ENCODE assay signal across 1 cellular context in the genomic region with DNA sequence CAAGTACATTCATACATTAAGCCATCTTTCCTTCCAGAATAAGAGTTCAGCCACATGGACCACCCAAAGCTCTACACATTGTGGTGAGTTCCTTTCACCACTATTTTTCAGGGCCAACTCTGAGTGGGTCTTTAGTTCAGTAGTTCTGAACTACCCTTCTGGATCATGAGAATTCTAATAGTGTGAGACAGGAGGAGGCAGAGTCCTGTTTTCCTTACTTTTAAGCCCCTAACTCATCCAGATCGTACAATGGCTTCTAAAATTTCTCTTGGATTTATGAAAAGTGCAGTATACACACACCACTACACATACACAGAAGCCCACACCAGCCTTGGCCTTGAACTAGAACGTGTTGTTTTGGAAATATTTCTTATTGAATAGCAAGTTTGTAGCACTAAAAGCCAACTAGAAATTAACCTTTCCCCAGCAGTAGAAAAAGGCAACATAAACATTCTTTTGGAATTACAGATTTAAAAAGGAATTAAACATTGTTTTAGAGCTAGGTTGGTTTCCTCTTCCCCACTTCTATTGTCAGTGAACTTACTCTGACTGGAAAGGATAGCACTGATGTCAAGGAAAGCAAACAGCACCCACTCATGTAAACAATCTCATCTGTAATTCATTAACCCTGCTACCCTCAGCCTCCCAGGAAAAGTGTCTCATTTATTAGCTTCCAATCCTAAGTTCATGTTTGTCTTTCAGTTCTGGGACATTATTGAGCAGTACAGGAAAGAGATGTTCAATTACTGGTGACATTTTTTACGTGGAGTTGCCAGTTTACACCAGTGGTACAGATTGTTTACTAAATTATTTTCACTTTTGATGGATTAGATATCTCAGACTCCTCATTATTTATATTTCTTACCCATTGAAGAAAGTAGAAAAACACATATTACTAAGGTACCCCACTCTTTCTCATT.
TF ChIP-seq lines count a peak whose summit lies in the region.

No MANE protein-coding gene starts in this region.

TF ChIP-seq in HepG2, 621 proteins besides CTCF, POLR2A, EP300 and RAD21 (continued from another document and continues in another):
- TF ChIP-seq, protein P1, sequence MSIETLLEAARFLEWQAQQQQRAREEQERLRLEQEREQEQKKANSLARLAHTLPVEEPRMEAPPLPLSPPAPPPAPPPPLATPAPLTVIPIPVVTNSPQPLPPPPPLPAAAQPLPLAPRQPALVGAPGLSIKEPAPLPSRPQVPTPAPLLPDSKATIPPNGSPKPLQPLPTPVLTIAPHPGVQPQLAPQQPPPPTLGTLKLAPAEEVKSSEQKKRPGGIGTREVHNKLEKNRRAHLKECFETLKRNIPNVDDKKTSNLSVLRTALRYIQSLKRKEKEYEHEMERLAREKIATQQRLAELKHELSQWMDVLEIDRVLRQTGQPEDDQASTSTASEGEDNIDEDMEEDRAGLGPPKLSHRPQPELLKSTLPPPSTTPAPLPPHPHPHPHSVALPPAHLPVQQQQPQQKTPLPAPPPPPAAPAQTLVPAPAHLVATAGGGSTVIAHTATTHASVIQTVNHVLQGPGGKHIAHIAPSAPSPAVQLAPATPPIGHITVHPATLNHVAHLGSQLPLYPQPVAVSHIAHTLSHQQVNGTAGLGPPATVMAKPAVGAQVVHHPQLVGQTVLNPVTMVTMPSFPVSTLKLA (IDR thresholded peaks at IDR 0.05) = no peak
- peak; percentile 41; the same call in 1 of the 2 replicates for TF ChIP-seq HDAC1 (CRISPR knock-in tag; IDR thresholded peaks at IDR 0.05)
- TF ChIP-seq POGZ (CRISPR knock-in tag; IDR thresholded peaks at IDR 0.05) = peak; percentile 51; the same call in 1 of the 2 replicates
- no peak for TF ChIP-seq ZNF775 (CRISPR knock-in tag; IDR thresholded peaks at IDR 0.05; ENCODE audit: borderline replicate concordance)
- TF ChIP-seq NCOA2 (CRISPR knock-in tag; IDR thresholded peaks at IDR 0.05) = peak; percentile 98
- no peak for TF ChIP-seq ZBTB3 (CRISPR knock-in tag; IDR thresholded peaks at IDR 0.05; ENCODE audit: borderline replicate concordance, low read depth)
- TF ChIP-seq NR1H2 (CRISPR knock-in tag; IDR thresholded peaks at IDR 0.05; ENCODE audit: borderline replicate concordance, low read depth) = no peak
- no peak for TF ChIP-seq ZNF234 (CRISPR knock-in tag; conservative IDR thresholded peaks at IDR 0.05)
- TF ChIP-seq ZKSCAN1 (IDR thresholded peaks at IDR 0.05; ENCODE audit: low read length) = no peak
- TF ChIP-seq MTF2 (CRISPR knock-in tag; IDR thresholded peaks at IDR 0.05; ENCODE audit: borderline replicate concordance) = no peak
- no peak for TF ChIP-seq ZNF543 (CRISPR knock-in tag; IDR thresholded peaks at IDR 0.05)
- no peak for TF ChIP-seq ZNF207 (IDR thresholded peaks at IDR 0.05; ENCODE audit: borderline replicate concordance)
- no peak for TF ChIP-seq ZNF619 (CRISPR knock-in tag; IDR thresholded peaks at IDR 0.05)
- peak; percentile 63 for TF ChIP-seq TAF1 (CRISPR knock-in tag; IDR thresholded peaks at IDR 0.05)
- TF ChIP-seq HOXD1 (CRISPR knock-in tag; IDR thresholded peaks at IDR 0.05) = no peak; the same call in 1 of the 2 replicates
- TF ChIP-seq, protein P2, sequence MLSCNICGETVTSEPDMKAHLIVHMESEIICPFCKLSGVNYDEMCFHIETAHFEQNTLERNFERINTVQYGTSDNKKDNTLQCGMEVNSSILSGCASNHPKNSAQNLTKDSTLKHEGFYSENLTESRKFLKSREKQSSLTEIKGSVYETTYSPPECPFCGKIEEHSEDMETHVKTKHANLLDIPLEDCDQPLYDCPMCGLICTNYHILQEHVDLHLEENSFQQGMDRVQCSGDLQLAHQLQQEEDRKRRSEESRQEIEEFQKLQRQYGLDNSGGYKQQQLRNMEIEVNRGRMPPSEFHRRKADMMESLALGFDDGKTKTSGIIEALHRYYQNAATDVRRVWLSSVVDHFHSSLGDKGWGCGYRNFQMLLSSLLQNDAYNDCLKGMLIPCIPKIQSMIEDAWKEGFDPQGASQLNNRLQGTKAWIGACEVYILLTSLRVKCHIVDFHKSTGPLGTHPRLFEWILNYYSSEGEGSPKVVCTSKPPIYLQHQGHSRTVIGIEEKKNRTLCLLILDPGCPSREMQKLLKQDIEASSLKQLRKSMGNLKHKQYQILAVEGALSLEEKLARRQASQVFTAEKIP (CRISPR knock-in tag; IDR thresholded peaks at IDR 0.05; ENCODE audit: borderline replicate concordance) = no peak
- no peak for TF ChIP-seq AHR (CRISPR knock-in tag; IDR thresholded peaks at IDR 0.05)
- peak; percentile 48 for TF ChIP-seq FOXK2 (IDR thresholded peaks at IDR 0.05)
- no peak for TF ChIP-seq SIN3B (IDR thresholded peaks at IDR 0.05; ENCODE audit: low read length)
- TF ChIP-seq SSRP1 (CRISPR knock-in tag; IDR thresholded peaks at IDR 0.05) = no peak
- no peak for TF ChIP-seq NAIF1 (CRISPR knock-in tag; IDR thresholded peaks at IDR 0.05; ENCODE audit: borderline replicate concordance)
- TF ChIP-seq DNMT3B (CRISPR knock-in tag; conservative IDR thresholded peaks at IDR 0.05) = no peak
- no peak for TF ChIP-seq NONO (IDR thresholded peaks at IDR 0.05)
- TF ChIP-seq NONO (CRISPR knock-in tag; conservative IDR thresholded peaks at IDR 0.05) = no peak
- TF ChIP-seq THAP11 (CRISPR knock-in tag; IDR thresholded peaks at IDR 0.05) = peak; percentile 64
- TF ChIP-seq, protein P3, sequence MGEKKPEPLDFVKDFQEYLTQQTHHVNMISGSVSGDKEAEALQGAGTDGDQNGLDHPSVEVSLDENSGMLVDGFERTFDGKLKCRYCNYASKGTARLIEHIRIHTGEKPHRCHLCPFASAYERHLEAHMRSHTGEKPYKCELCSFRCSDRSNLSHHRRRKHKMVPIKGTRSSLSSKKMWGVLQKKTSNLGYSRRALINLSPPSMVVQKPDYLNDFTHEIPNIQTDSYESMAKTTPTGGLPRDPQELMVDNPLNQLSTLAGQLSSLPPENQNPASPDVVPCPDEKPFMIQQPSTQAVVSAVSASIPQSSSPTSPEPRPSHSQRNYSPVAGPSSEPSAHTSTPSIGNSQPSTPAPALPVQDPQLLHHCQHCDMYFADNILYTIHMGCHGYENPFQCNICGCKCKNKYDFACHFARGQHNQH (CRISPR knock-in tag; IDR thresholded peaks at IDR 0.05) = peak; percentile 86
- no peak for TF ChIP-seq ZNF225 (CRISPR knock-in tag; IDR thresholded peaks at IDR 0.05)
- 0 out of 2 replicates have a peak, but pooled peaks have one; percentile 53 for TF ChIP-seq ZBTB7B (CRISPR knock-in tag; IDR thresholded peaks at IDR 0.05)
- no peak; the same call in 1 of the 2 replicates for TF ChIP-seq CCDC6 (CRISPR knock-in tag; IDR thresholded peaks at IDR 0.05)
- no peak for TF ChIP-seq ZNF792 (CRISPR knock-in tag; IDR thresholded peaks at IDR 0.05)
- TF ChIP-seq, protein P4, sequence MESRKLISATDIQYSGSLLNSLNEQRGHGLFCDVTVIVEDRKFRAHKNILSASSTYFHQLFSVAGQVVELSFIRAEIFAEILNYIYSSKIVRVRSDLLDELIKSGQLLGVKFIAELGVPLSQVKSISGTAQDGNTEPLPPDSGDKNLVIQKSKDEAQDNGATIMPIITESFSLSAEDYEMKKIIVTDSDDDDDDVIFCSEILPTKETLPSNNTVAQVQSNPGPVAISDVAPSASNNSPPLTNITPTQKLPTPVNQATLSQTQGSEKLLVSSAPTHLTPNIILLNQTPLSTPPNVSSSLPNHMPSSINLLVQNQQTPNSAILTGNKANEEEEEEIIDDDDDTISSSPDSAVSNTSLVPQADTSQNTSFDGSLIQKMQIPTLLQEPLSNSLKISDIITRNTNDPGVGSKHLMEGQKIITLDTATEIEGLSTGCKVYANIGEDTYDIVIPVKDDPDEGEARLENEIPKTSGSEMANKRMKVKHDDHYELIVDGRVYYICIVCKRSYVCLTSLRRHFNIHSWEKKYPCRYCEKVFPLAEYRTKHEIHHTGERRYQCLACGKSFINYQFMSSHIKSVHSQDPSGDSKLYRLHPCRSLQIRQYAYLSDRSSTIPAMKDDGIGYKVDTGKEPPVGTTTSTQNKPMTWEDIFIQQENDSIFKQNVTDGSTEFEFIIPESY (CRISPR knock-in tag; IDR thresholded peaks at IDR 0.05) = no peak
- TF ChIP-seq ZNF260 (CRISPR knock-in tag; IDR thresholded peaks at IDR 0.05; ENCODE audit: borderline replicate concordance, low read depth) = no peak
- TF ChIP-seq MZF1 (CRISPR knock-in tag; IDR thresholded peaks at IDR 0.05; ENCODE audit: borderline replicate concordance) = no peak
- TF ChIP-seq RFX3 (CRISPR knock-in tag; IDR thresholded peaks at IDR 0.05) = peak; percentile 48; the same call in 1 of the 2 replicates
- TF ChIP-seq, protein P5, sequence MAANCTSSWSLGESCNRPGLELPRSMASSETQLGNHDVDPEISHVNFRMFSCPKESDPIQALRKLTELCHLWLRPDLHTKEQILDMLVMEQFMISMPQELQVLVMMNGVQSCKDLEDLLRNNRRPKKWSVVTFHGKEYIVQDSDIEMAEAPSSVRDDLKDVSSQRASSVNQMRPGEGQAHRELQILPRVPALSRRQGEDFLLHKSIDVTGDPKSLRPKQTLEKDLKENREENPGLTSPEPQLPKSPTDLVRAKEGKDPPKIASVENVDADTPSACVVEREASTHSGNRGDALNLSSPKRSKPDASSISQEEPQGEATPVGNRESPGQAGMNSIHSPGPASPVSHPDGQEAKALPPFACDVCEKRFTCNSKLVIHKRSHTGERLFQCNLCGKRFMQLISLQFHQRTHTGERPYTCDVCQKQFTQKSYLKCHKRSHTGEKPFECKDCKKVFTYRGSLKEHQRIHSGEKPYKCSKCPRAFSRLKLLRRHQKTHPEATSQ (CRISPR knock-in tag; IDR thresholded peaks at IDR 0.05; ENCODE audit: borderline replicate concordance) = peak; percentile 60
- TF ChIP-seq, protein P6, sequence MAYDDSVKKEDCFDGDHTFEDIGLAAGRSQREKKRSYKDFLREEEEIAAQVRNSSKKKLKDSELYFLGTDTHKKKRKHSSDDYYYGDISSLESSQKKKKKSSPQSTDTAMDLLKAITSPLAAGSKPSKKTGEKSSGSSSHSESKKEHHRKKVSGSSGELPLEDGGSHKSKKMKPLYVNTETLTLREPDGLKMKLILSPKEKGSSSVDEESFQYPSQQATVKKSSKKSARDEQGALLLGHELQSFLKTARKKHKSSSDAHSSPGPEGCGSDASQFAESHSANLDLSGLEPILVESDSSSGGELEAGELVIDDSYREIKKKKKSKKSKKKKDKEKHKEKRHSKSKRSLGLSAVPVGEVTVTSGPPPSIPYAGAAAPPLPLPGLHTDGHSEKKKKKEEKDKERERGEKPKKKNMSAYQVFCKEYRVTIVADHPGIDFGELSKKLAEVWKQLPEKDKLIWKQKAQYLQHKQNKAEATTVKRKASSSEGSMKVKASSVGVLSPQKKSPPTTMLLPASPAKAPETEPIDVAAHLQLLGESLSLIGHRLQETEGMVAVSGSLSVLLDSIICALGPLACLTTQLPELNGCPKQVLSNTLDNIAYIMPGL (CRISPR knock-in tag; IDR thresholded peaks at IDR 0.05; ENCODE audit: borderline replicate concordance in 1 of 2, low read depth in 1 of 2) = 0 out of 4 replicates have a peak, but pooled peaks of 1 of the 2 experiments have one; percentile 7
- TF ChIP-seq THYN1 (CRISPR knock-in tag; IDR thresholded peaks at IDR 0.05; ENCODE audit: borderline replicate concordance, low read depth) = 0 out of 2 replicates have a peak, but pooled peaks have one; percentile 26
- no peak; the same call in 1 of the 2 replicates for TF ChIP-seq ZNF607 (CRISPR knock-in tag; IDR thresholded peaks at IDR 0.05; ENCODE audit: borderline replicate concordance)
- no peak for TF ChIP-seq ZNF484 (CRISPR knock-in tag; IDR thresholded peaks at IDR 0.05; ENCODE audit: borderline replicate concordance, low read depth)
- 0 out of 2 replicates have a peak, but pooled peaks have one; percentile 52 for TF ChIP-seq YEATS4 (CRISPR knock-in tag; IDR thresholded peaks at IDR 0.05; ENCODE audit: borderline replicate concordance)
- no peak for TF ChIP-seq ZBTB38 (CRISPR knock-in tag; IDR thresholded peaks at IDR 0.05)
- TF ChIP-seq HCFC1 (IDR thresholded peaks at IDR 0.05; ENCODE audit: low read depth, low read length) = no peak
- no peak for TF ChIP-seq FLYWCH1 (CRISPR knock-in tag; IDR thresholded peaks at IDR 0.05)
- TF ChIP-seq NCOA1 (CRISPR knock-in tag; IDR thresholded peaks at IDR 0.05) = no peak
- TF ChIP-seq, protein P7, sequence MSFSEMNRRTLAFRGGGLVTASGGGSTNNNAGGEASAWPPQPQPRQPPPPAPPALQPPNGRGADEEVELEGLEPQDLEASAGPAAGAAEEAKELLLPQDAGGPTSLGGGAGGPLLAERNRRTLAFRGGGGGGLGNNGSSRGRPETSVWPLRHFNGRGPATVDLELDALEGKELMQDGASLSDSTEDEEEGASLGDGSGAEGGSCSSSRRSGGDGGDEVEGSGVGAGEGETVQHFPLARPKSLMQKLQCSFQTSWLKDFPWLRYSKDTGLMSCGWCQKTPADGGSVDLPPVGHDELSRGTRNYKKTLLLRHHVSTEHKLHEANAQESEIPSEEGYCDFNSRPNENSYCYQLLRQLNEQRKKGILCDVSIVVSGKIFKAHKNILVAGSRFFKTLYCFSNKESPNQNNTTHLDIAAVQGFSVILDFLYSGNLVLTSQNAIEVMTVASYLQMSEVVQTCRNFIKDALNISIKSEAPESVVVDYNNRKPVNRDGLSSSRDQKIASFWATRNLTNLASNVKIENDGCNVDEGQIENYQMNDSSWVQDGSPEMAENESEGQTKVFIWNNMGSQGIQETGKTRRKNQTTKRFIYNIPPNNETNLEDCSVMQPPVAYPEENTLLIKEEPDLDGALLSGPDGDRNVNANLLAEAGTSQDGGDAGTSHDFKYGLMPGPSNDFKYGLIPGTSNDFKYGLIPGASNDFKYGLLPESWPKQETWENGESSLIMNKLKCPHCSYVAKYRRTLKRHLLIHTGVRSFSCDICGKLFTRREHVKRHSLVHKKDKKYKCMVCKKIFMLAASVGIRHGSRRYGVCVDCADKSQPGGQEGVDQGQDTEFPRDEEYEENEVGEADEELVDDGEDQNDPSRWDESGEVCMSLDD (CRISPR knock-in tag; IDR thresholded peaks at IDR 0.05; ENCODE audit: borderline replicate concordance) = 0 out of 2 replicates have a peak, but pooled peaks have one; percentile 29
- no peak for TF ChIP-seq SYNCRIP (IDR thresholded peaks at IDR 0.05; ENCODE audit: insufficient read depth, low read depth, low read length)
- no peak; the same call in 1 of the 2 replicates for TF ChIP-seq ZNF460 (CRISPR knock-in tag; IDR thresholded peaks at IDR 0.05; ENCODE audit: borderline replicate concordance)
- no peak; the same call in 1 of the 2 replicates for TF ChIP-seq SRY (CRISPR knock-in tag; IDR thresholded peaks at IDR 0.05)
- peak; percentile 52; the same call in 1 of the 2 replicates for TF ChIP-seq DMAP1 (CRISPR knock-in tag; IDR thresholded peaks at IDR 0.05)
- TF ChIP-seq ZNF138 (CRISPR knock-in tag; IDR thresholded peaks at IDR 0.05; ENCODE audit: low read depth) = no peak
- peak; percentile 97 for TF ChIP-seq FOXO1 (CRISPR knock-in tag; IDR thresholded peaks at IDR 0.05)
- TF ChIP-seq ZSCAN31 (CRISPR knock-in tag; IDR thresholded peaks at IDR 0.05; ENCODE audit: low read depth) = 0 out of 2 replicates have a peak, but pooled peaks have one; percentile 34
